In the genomic region with DNA sequence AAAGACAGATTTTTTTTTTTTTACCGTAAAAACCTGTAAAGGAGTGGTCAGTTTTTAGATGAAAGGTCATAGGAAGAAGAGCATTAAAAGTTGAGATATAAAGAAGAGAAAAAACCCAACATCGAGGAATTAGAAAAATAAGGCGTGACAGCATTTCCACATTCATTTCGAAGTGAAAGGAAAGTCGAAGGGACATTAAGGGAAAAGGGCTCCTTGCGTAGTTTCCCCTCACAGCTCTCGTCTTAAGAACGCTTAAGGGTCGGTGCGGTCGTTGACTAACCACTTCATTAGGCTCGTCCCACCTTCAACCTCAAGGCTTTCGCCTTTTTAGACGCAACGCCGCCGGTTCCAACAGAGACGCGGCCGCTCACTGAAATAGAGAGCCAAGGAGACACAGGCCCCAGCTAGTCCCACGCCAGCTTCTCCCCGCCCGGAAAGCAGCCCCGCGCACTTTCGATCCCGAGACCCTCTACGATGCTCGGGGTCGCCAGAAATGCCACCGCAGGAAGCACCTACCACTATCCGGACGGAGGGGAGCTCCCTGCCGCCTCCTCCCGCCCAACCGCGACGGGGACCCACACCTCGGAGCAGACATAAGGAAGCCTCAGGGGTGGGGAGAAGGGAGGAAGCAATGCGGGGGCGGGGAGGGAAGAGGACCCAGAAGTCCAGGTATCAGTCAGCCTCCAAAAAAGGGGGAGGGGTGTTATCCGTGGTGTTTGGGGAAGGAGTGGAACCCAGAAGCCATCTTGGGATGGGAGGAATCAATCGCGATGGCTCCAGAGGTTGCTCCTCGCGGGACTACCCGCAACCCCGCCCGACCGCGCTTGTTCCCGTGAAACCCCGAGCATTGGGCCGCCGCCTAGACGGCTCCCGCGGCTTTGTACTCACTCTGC, we compare ENCODE assay signal across 8 cellular contexts. TPM values are rescaled to one million over a fixed set of nuclear protein-coding genes. Genes with fewer than 3 reads are reported as not detected.
DNase-seq lines count a peak whose midpoint lies in the region; ATAC-seq and TF ChIP-seq lines count a peak whose summit lies in the region.

No MANE protein-coding gene starts in this region.

- peak overlapping the region; percentile 98 for H3K27ac ChIP-seq in HUES64 (ENCODE audit: low read depth, low read length)
- H3K27ac ChIP-seq in SK-N-MC: peak overlapping the region; percentile 97
- peak overlapping the region; percentile 98 for H3K27ac ChIP-seq in parathyroid adenoma
- peak overlapping the region; percentile 98 to 100 (median 98) for H3K27ac ChIP-seq in upper lobe of left lung

- TF ChIP-seq CTCF in parathyroid adenoma (IDR thresholded peaks at IDR 0.05) (no peak), upper lobe of left lung (IDR thresholded peaks at IDR 0.05) (no peak)

- peak in 2 of 4 donors; percentile 21 to 73 for TF ChIP-seq EP300 in upper lobe of left lung (IDR thresholded peaks at IDR 0.05)

- H3K4me3 ChIP-seq in HUES64 (ENCODE audit: low read length): peak overlapping the region; percentile 98
- peak overlapping the region; percentile 98 for H3K4me3 ChIP-seq in SK-N-MC
- peak overlapping the region; percentile 95 for H3K4me3 ChIP-seq in adipocyte (ENCODE audit: low read length)
- H3K4me3 ChIP-seq in parathyroid adenoma (ENCODE audit: low read depth, low read length): peak overlapping the region; percentile 97
- peak overlapping the region; percentile 71 to 93 (median 76) for H3K4me3 ChIP-seq in upper lobe of left lung

- H3K36me3 ChIP-seq in HUES64 (ENCODE audit: insufficient read depth, low read length) (peaks cover 9% of the 10 kb centered on the region; the same call in 1 of the 2 replicates), SK-N-MC (ENCODE audit: insufficient read depth, low read length) (peaks cover 29% of the 10 kb centered on the region), adipocyte (ENCODE audit: control insufficient read depth, insufficient read depth, low read length, severe bottlenecking) (no peaks in the 10 kb centered on the region), parathyroid adenoma (ENCODE audit: control insufficient read depth, insufficient read depth, low read length) (no peaks in the 10 kb centered on the region), upper lobe of left lung (no peaks in the 10 kb centered on the region)

- DNase-seq in DMS53 treated with DMSO at 0.1 percent for 48 hours (lab: John Stamatoyannopoulos, UW; ENCODE audit: unreplicated experiment) (peak; percentile 64), SK-N-MC (ENCODE audit: low read depth, low spot score) (no peak), adipocyte (ENCODE audit: low read depth) (peak; percentile 75), cardiac septum (ENCODE audit: low spot score) (peak; percentile 78), upper lobe of left lung (peak; percentile 78 to 87)

- H3K4me2 ChIP-seq in parathyroid adenoma (ENCODE audit: low read length): peak overlapping the region; percentile 85

- peaks cover 40% of the 10 kb centered on the region for H3K4me1 ChIP-seq in HUES64 (ENCODE audit: insufficient read depth, low read length)
- H3K4me1 ChIP-seq in adipocyte (ENCODE audit: control insufficient read depth, insufficient read depth, low read length): peaks cover 36% of the 10 kb centered on the region
- H3K4me1 ChIP-seq in parathyroid adenoma: peaks cover 11% of the 10 kb centered on the region
- peaks cover 40 to 45% (median 43%) of the 10 kb centered on the region in 4 donors for H3K4me1 ChIP-seq in upper lobe of left lung

- H3K27me3 ChIP-seq in HUES64 (ENCODE audit: insufficient read depth, low read length) (no peaks in the 10 kb centered on the region), adipocyte (replicated peaks; ENCODE audit: control insufficient read depth, insufficient read depth, low read length) (no peaks in the 10 kb centered on the region), parathyroid adenoma (ENCODE audit: control insufficient read depth, insufficient read depth, low read length) (no peaks in the 10 kb centered on the region), upper lobe of left lung (no peaks in the 10 kb centered on the region)

- TF ChIP-seq POLR2A in upper lobe of left lung (IDR thresholded peaks at IDR 0.05): peak in 3 of 4 donors; percentile 17 to 71 (median 69)

- WGBS in HUES64: under 1% methylated on average over 58 of the region's 58 CpGs
- 0 to 2% methylated on average over 36 to 49 of the region's 58 CpGs for WGBS in upper lobe of left lung, 2 donors

- peak overlapping the region; percentile 100 for H2AFZ ChIP-seq in parathyroid adenoma

- H3K9ac ChIP-seq in HUES64 (ENCODE audit: low read depth, low read length) (peak overlapping the region; percentile 100), SK-N-MC (ENCODE audit: insufficient read length) (peak overlapping the region; percentile 100), adipocyte (ENCODE audit: low read length) (peak overlapping the region; percentile 99), parathyroid adenoma (peak overlapping the region; percentile 99)

- ATAC-seq in GM21515 (IDR thresholded peaks at IDR 0.05; ENCODE audit: unreplicated experiment): peak; percentile 31
- peak; percentile 87 to 89 for ATAC-seq in upper lobe of left lung (ENCODE audit: low FRiP score in 2 of 2)

- H3K9me3 ChIP-seq in HUES64 (ENCODE audit: insufficient read depth, low read depth, low read length) (no peaks in the 10 kb centered on the region), SK-N-MC (ENCODE audit: low read depth, low read length) (no peaks in the 10 kb centered on the region), adipocyte (ENCODE audit: control insufficient read depth, low read length) (no peaks in the 10 kb centered on the region), parathyroid adenoma (ENCODE audit: control insufficient read depth, low read length) (no peaks in the 10 kb centered on the region), upper lobe of left lung (no peaks in the 10 kb centered on the region)

- peaks cover 51% of the 10 kb centered on the region for H3K79me2 ChIP-seq in parathyroid adenoma

- intact Hi-C loops in cardiac septum (cut with DNase I): loop anchor here (5.0 kb wide), 1 partner anchor 66 kb away; a partner anchor contains a TSS

RNA-seq across cellular contexts. Expression of a gene that starts 0.6 kb away (rescaled TPM):
- 87.6 TPM for polyA plus RNA-seq in HUES64 (2013, experiment 1 of 2)
- polyA plus RNA-seq in HUES64 (2013, experiment 2 of 2): 88.6 TPM
- 32.6 TPM for total RNA-seq in cardiac septum
- total RNA-seq in upper lobe of left lung: 100 to 1,000 TPM in 1 of 6 donors, 10 to 100 TPM in 5; 35.1 to 192 (median 61.0) TPM
